In the genomic region with DNA sequence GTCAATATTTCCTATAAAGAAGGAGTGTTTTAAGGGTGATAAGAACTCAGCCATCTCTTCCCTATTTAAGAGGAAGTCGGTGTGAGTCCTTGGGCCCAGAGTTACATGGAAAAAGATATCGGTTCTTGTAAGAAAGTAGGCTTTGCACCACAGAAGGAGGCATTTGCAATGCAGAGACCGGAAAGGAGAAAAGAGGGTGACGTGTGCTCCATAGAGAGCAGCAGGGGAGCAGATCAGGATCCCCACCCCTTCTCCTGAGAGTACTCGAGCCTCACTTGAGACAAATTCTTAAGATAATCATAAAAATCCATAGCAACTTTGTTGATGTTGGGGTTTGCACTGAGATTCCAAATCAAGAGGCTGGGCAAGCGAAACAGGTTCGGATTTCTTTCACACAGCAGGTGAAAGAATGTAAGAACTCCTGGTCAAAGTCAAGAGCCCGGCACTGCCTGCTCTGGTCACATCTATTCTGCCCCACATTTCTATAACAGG, we compare ENCODE assay signal across 30 cellular contexts. TPM values are rescaled to one million over a fixed set of nuclear protein-coding genes. Genes with fewer than 3 reads are reported as not detected.
"Had no signal": no experiment of that assay in that cellular context is flagged by ENCODE, and none has a peak within 500 bp of the region (broad histone marks: within the 10 kb centered on the region; RNA-seq: fewer than 3 reads in every experiment).

No MANE protein-coding gene starts in this region.

- H3K4me3 ChIP-seq: left ventricle myocardium inferior, ovary, psoas muscle, tibial nerve, uterus had no signal

- FAIRE-seq: endothelial cell of umbilical vein had no signal

- H3K4me3 Mint-ChIP-seq: activated CD4-positive, alpha-beta T cell treated with anti-CD3 and anti-CD28 coated beads, Interleukin-2, amount 10 ng/mL, durations not matched to agents 7 days and 5 days; activated CD8-positive, alpha-beta memory T cell treated with anti-CD3 and anti-CD28 coated beads, Interleukin-2, amount 10 ng/mL, durations not matched to agents 7 days and 5 days; activated CD8-positive, alpha-beta T cell treated with anti-CD3 and anti-CD28 coated beads for 36 hours; activated naive CD4-positive, alpha-beta T cell treated with anti-CD3 and anti-CD28 coated beads, Interleukin-2, amount 50 U/mL, for 24 hours; immature natural killer cell; memory B cell; natural killer cell treated with Interleukin-12 subunit alpha and Interleukin-12 subunit beta and Interleukin-15 and Interleukin-18, amount 100 ng/mL, for 72 hours; stimulated activated naive CD8-positive, alpha-beta T cell treated with anti-CD3 and anti-CD28 coated beads, Interleukin-15, Interleukin-2, amounts not matched to agents 100 ng/mL and 50 ng/mL, for 24 hours had no signal

- H3K9me3 ChIP-seq: left ventricle myocardium inferior, neutrophil, ovary, psoas muscle, uterus had no signal

- H3K36me3 ChIP-seq: brain microvascular endothelial cell, left ventricle myocardium inferior, neutrophil, ovary, tibial nerve, uterus had no signal

- H3K9me3 Mint-ChIP-seq: activated CD4-positive, alpha-beta T cell treated with anti-CD3 and anti-CD28 coated beads, Interleukin-2, amount 10 ng/mL, durations not matched to agents 7 days and 5 days had no signal

- DNase-seq: activated CD4-positive, alpha-beta T cell treated with anti-CD3 and anti-CD28 coated beads, Interleukin-2, amount 10 ng/mL, durations not matched to agents 7 days and 5 days; activated CD8-positive, alpha-beta memory T cell treated with anti-CD3 and anti-CD28 coated beads, Interleukin-2, amount 10 ng/mL, durations not matched to agents 7 days and 5 days; activated CD8-positive, alpha-beta T cell treated with anti-CD3 and anti-CD28 coated beads for 36 hours; activated gamma-delta T cell treated with Interleukin-2 at 50 U/mL for 16 hours; activated T-cell treated with anti-CD3 and anti-CD28 coated beads for 4 hours; aorta; brain microvascular endothelial cell; central memory CD4-positive, alpha-beta T cell; dermis blood vessel endothelial cell; effector memory CD4-positive, alpha-beta T cell; foreskin melanocyte; immature natural killer cell; kidney glomerular epithelial cell; left ventricle myocardium inferior; ovary; psoas muscle; right cardiac atrium; stimulated activated CD4-positive, alpha-beta T cell treated with anti-CD3 and anti-CD28 coated beads, Interleukin-12 subunit alpha, Interleukin-12 subunit beta, amount 100 ng/mL, for 4 hours; stimulated activated CD4-positive, alpha-beta T cell treated with anti-CD3 and anti-CD28 coated beads, Interleukin-1b, Interleukin-23, amount 100 ng/mL, for 48 hours; substantia nigra; uterus had no signal

- H3K4me1 ChIP-seq: left ventricle myocardium inferior, psoas muscle, tibial nerve, uterus had no signal

- H3K27ac ChIP-seq: brain microvascular endothelial cell, left ventricle myocardium inferior, neutrophil, ovary, psoas muscle, tibial nerve, uterus had no signal

- H3K4me1 Mint-ChIP-seq: activated CD4-positive, alpha-beta T cell treated with anti-CD3 and anti-CD28 coated beads, Interleukin-2, amount 10 ng/mL, durations not matched to agents 7 days and 5 days; activated CD8-positive, alpha-beta memory T cell treated with anti-CD3 and anti-CD28 coated beads, Interleukin-2, amount 10 ng/mL, durations not matched to agents 7 days and 5 days; activated naive CD4-positive, alpha-beta T cell treated with anti-CD3 and anti-CD28 coated beads, Interleukin-2, amount 50 U/mL, for 24 hours; immature natural killer cell; memory B cell had no signal

- H3K36me3 Mint-ChIP-seq: activated CD8-positive, alpha-beta memory T cell treated with anti-CD3 and anti-CD28 coated beads, Interleukin-2, amount 10 ng/mL, durations not matched to agents 7 days and 5 days; activated naive CD4-positive, alpha-beta T cell treated with anti-CD3 and anti-CD28 coated beads, Interleukin-2, amount 50 U/mL, for 24 hours; memory B cell had no signal

- H3K27ac Mint-ChIP-seq: activated CD4-positive, alpha-beta T cell treated with anti-CD3 and anti-CD28 coated beads, Interleukin-2, amount 10 ng/mL, durations not matched to agents 7 days and 5 days; activated CD8-positive, alpha-beta memory T cell treated with anti-CD3 and anti-CD28 coated beads, Interleukin-2, amount 10 ng/mL, durations not matched to agents 7 days and 5 days; activated CD8-positive, alpha-beta T cell treated with anti-CD3 and anti-CD28 coated beads for 36 hours; activated naive CD4-positive, alpha-beta T cell treated with anti-CD3 and anti-CD28 coated beads, Interleukin-2, amount 50 U/mL, for 24 hours; immature natural killer cell; memory B cell; natural killer cell treated with Interleukin-12 subunit alpha and Interleukin-12 subunit beta and Interleukin-15 and Interleukin-18, amount 100 ng/mL, for 72 hours; stimulated activated naive CD8-positive, alpha-beta T cell treated with anti-CD3 and anti-CD28 coated beads, Interleukin-15, Interleukin-2, amounts not matched to agents 100 ng/mL and 50 ng/mL, for 24 hours had no signal

- H3K27me3 ChIP-seq: ovary had no signal

RNA-seq across cellular contexts. Expression of a gene that starts 27.8 kb away (rescaled TPM):
- total RNA-seq: activated CD4-positive, alpha-beta T cell treated with anti-CD3 and anti-CD28 coated beads, Interleukin-2, amount 10 ng/mL, durations not matched to agents 7 days and 5 days; activated CD8-positive, alpha-beta memory T cell treated with anti-CD3 and anti-CD28 coated beads, Interleukin-2, amount 10 ng/mL, durations not matched to agents 7 days and 5 days; activated CD8-positive, alpha-beta T cell treated with anti-CD3 and anti-CD28 coated beads for 36 hours; aorta; dermis blood vessel endothelial cell; endothelial cell of umbilical vein; left ventricle myocardium inferior; natural killer cell treated with Interleukin-12 subunit alpha and Interleukin-12 subunit beta and Interleukin-15 and Interleukin-18, amount 100 ng/mL, for 72 hours; psoas muscle; right cardiac atrium; skeletal muscle tissue; T-helper 2 cell treated with Interferon-gamma antibody and Interleukin-4, amounts not matched to agents 100 ng/mL and 5 ng/mL, for 36 hours had no signal
- polyA plus RNA-seq: endothelial cell of umbilical vein, immature natural killer cell, ovary, right cardiac atrium had no signal
